ENCODE assay signal across 32 cellular contexts in genomic region chr6:82833481-82833880, GRCh38.
DNase-seq lines count a peak whose midpoint lies in the region; ATAC-seq, FAIRE-seq and TF ChIP-seq lines count a peak whose summit lies in the region.
"Had no signal": no experiment of that assay in that cellular context is flagged by ENCODE, and none has a peak within 500 bp of the region (broad histone marks: within the 10 kb centered on the region; RNA-seq: fewer than 3 reads in every experiment).

No MANE protein-coding gene starts in this region.

- H3K4me1 ChIP-seq in K562 (replicated peaks in 1 of 2; ENCODE audit: control insufficient read depth in 2 of 2, insufficient read depth in 2 of 2, low read length in 2 of 2) = peaks cover 0 to 10% of the 10 kb centered on the region in 2 experiments; a peak in 2 of 5 replicates
- H3K4me1 ChIP-seq in Karpas-422 (ENCODE audit: low read length) = no peaks in the 10 kb centered on the region
- H3K4me1 ChIP-seq: A549; BE2C; BLaER1; BLaER1 treated with 17β-estradiol and CSF1 and Interleukin-3, amounts not matched to agents 10 nM and 100 nM; Caco-2 had no signal

- H3K27me3 Mint-ChIP-seq in activated naive CD4-positive, alpha-beta T cell treated with anti-CD3 and anti-CD28 coated beads, Interleukin-2, amount 50 U/mL, for 24 hours = no peaks in the 10 kb centered on the region
- H3K27me3 Mint-ChIP-seq: B cell; CD4-positive, alpha-beta memory T cell; CD4-positive, alpha-beta T cell; CD4-positive, CD25-positive, alpha-beta regulatory T cell had no signal

- H3K4me2 ChIP-seq in K562 (ENCODE audit: insufficient read depth, low read length) = no peak overlapping the region
- no peak overlapping the region for H3K4me2 ChIP-seq in Karpas-422 (ENCODE audit: low read depth, low read length, poor library complexity, severe bottlenecking)
- H3K4me2 ChIP-seq: A549; BLaER1; BLaER1 treated with 17β-estradiol and CSF1 and Interleukin-3, amounts not matched to agents 10 nM and 100 nM had no signal

- H3K79me2 ChIP-seq in K562 (ENCODE audit: control insufficient read depth, insufficient read depth, low read length) = no peaks in the 10 kb centered on the region
- H3K79me2 ChIP-seq in Karpas-422 (ENCODE audit: low read length) = no peaks in the 10 kb centered on the region

- H3K36me3 Mint-ChIP-seq in activated naive CD4-positive, alpha-beta T cell treated with anti-CD3 and anti-CD28 coated beads, Interleukin-2, amount 50 U/mL, for 24 hours = peaks cover 2% of the 10 kb centered on the region
- H3K36me3 Mint-ChIP-seq: CD14-positive monocyte; CD4-positive, alpha-beta memory T cell; CD4-positive, CD25-positive, alpha-beta regulatory T cell; CD8-positive, alpha-beta memory T cell; CD8-positive, alpha-beta T cell had no signal

- TF ChIP-seq POLR2A in K562 (conservative IDR thresholded peaks at IDR 0.05) = no peak

- peak overlapping the region; percentile 18 for H3K27ac Mint-ChIP-seq in activated naive CD4-positive, alpha-beta T cell treated with anti-CD3 and anti-CD28 coated beads, Interleukin-2, amount 50 U/mL, for 24 hours
- H3K27ac Mint-ChIP-seq: B cell; CD14-positive monocyte; CD4-positive, alpha-beta memory T cell; CD4-positive, alpha-beta T cell; CD4-positive, CD25-positive, alpha-beta regulatory T cell; CD8-positive, alpha-beta memory T cell; CD8-positive, alpha-beta T cell had no signal

- TF ChIP-seq RAD21 in K562 (CRISPR knock-in tag; conservative IDR thresholded peaks at IDR 0.05 in 1 of 2, IDR thresholded peaks at IDR 0.05 in 1 of 2) = no peak

- 39% methylated on average over 2 of the region's 2 CpGs for WGBS in K562 (ENCODE audit: insufficient coverage, low coverage, missing lambda C conversion rate)

- H4K20me1 ChIP-seq in K562 (replicated peaks; ENCODE audit: control insufficient read depth, insufficient read depth, low read length) (no peaks in the 10 kb centered on the region), Karpas-422 (ENCODE audit: insufficient read depth, low read depth, low read length) (no peaks in the 10 kb centered on the region)
- H4K20me1 ChIP-seq: BLaER1; BLaER1 treated with 17β-estradiol and CSF1 and Interleukin-3, amounts not matched to agents 10 nM and 100 nM had no signal

- no peaks in the 10 kb centered on the region for H3K9me1 ChIP-seq in K562 (ENCODE audit: control insufficient read depth, insufficient read depth, low read length)

- H3K4me3 ChIP-seq in K562 (no peak overlapping the region), Karpas-422 (ENCODE audit: low read length) (no peak overlapping the region)
- H3K4me3 ChIP-seq: A549; BLaER1; BLaER1 treated with 17β-estradiol and CSF1 and Interleukin-3, amounts not matched to agents 10 nM and 100 nM had no signal

- H3K9ac ChIP-seq in K562 (ENCODE audit: insufficient read depth in 1 of 2, low read depth in 2 of 2, low read length in 2 of 2) = no peak overlapping the region
- H3K9ac ChIP-seq in Karpas-422 (ENCODE audit: low read length) = no peak overlapping the region
- H3K9ac ChIP-seq: BLaER1; BLaER1 treated with 17β-estradiol and CSF1 and Interleukin-3, amounts not matched to agents 10 nM and 100 nM had no signal

- H3K9me3 ChIP-seq in K562 (replicated peaks; ENCODE audit: control insufficient read depth, insufficient read depth, low read depth, low read length) = peaks cover 3% of the 10 kb centered on the region; the same call in 1 of the 2 replicates
- H3K9me3 ChIP-seq in Karpas-422 (ENCODE audit: low read length) = no peaks in the 10 kb centered on the region
- H3K9me3 ChIP-seq: A549; BE2C; BLaER1; BLaER1 treated with 17β-estradiol and CSF1 and Interleukin-3, amounts not matched to agents 10 nM and 100 nM; Caco-2 had no signal

- no peak overlapping the region for H3K27ac ChIP-seq in K562 (ENCODE audit: extremely low read depth, low read depth, low read length)
- no peak overlapping the region for H3K27ac ChIP-seq in Karpas-422 (ENCODE audit: low read length)
- H3K27ac ChIP-seq: 22Rv1; A549; BLaER1; BLaER1 treated with 17β-estradiol and CSF1 and Interleukin-3, amounts not matched to agents 10 nM and 100 nM; C4-2B had no signal

- no peak for ATAC-seq in K562
- ATAC-seq: A549; CD8-positive, alpha-beta T cell had no signal

- FAIRE-seq in K562 (lab: Jason Lieb, UNC) = no peak
- FAIRE-seq: A204.1, A549, D721Med had no signal

- H3K27me3 ChIP-seq in K562 (ENCODE audit: control insufficient read depth in 2 of 2, insufficient read depth in 2 of 2, low read length in 2 of 2) = no peaks in the 10 kb centered on the region
- no peaks in the 10 kb centered on the region for H3K27me3 ChIP-seq in Karpas-422 (ENCODE audit: low read length)
- H3K27me3 ChIP-seq: BE2C; BLaER1; BLaER1 treated with 17β-estradiol and CSF1 and Interleukin-3, amounts not matched to agents 10 nM and 100 nM had no signal

- CTCF ChIA-PET in K562 (lab: Yijun Ruan, JAX; ENCODE audit: low intra/inter-chr PET ratio) = no interaction called here

- in situ Hi-C loops in K562 (cut with MboI) = no loop called here

- H2AFZ ChIP-seq in K562 (ENCODE audit: low read depth, low read length) (no peak overlapping the region), Karpas-422 (ENCODE audit: low read length) (no peak overlapping the region)

- intact Hi-C loops in K562 (cut with micrococcal nuclease) = no loop called here

- no peak overlapping the region for H3K4me3 Mint-ChIP-seq in activated naive CD4-positive, alpha-beta T cell treated with anti-CD3 and anti-CD28 coated beads, Interleukin-2, amount 50 U/mL, for 24 hours
- H3K4me3 Mint-ChIP-seq: B cell; CD14-positive monocyte; CD4-positive, alpha-beta memory T cell; CD4-positive, alpha-beta T cell; CD4-positive, CD25-positive, alpha-beta regulatory T cell; CD8-positive, alpha-beta memory T cell; CD8-positive, alpha-beta T cell had no signal

- POLR2A ChIA-PET in K562 (lab: Yijun Ruan, JAX) = no interaction called here

- no peaks in the 10 kb centered on the region for H3K4me1 Mint-ChIP-seq in activated naive CD4-positive, alpha-beta T cell treated with anti-CD3 and anti-CD28 coated beads, Interleukin-2, amount 50 U/mL, for 24 hours
- H3K4me1 Mint-ChIP-seq: B cell; CD14-positive monocyte; CD4-positive, alpha-beta memory T cell; CD4-positive, CD25-positive, alpha-beta regulatory T cell; CD8-positive, alpha-beta memory T cell had no signal

- H3K9me3 Mint-ChIP-seq in activated naive CD4-positive, alpha-beta T cell treated with anti-CD3 and anti-CD28 coated beads, Interleukin-2, amount 50 U/mL, for 24 hours = no peaks in the 10 kb centered on the region
- H3K9me3 Mint-ChIP-seq: CD4-positive, alpha-beta memory T cell; CD4-positive, alpha-beta T cell; CD8-positive, alpha-beta T cell had no signal

- no peak for TF ChIP-seq EP300 in K562 (IDR thresholded peaks at IDR 0.05; ENCODE audit: low read length)

- BruUV-seq in K562 (replicated peaks; lab: Mats Ljungman, UMichigan) = no TSS peak

- H3K36me3 ChIP-seq in K562 (ENCODE audit: control insufficient read depth, insufficient read depth, low read length) (no peaks in the 10 kb centered on the region), Karpas-422 (ENCODE audit: insufficient read depth, low read length) (no peaks in the 10 kb centered on the region)
- H3K36me3 ChIP-seq: BE2C; BLaER1; BLaER1 treated with 17β-estradiol and CSF1 and Interleukin-3, amounts not matched to agents 10 nM and 100 nM had no signal

- no peaks in the 10 kb centered on the region for H3K9me2 ChIP-seq in Karpas-422 (replicated peaks; ENCODE audit: insufficient read depth, low read length)

- no peak for TF ChIP-seq CTCF in K562 (IDR thresholded peaks at IDR 0.05 in 2 of 3, conservative IDR thresholded peaks at IDR 0.05 in 1 of 3; ENCODE audit: insufficient read depth in 2 of 3, low read depth in 1 of 3, low read length in 3 of 3)

- DNase-seq in activated naive CD4-positive, alpha-beta T cell (lab: John Stamatoyannopoulos, UW) = no peak
- DNase-seq in K562 (ENCODE audit: extremely low read depth in 1 of 4, low spot score in 3 of 4) (no peak), Karpas-422 (no peak)
- DNase-seq: 8988T; ACHN; AML-193; BE2C; C1 segment of cervical spinal cord; Caco-2; CD4-positive, alpha-beta memory T cell; CD4-positive, alpha-beta T cell; CD4-positive, CD25-positive, alpha-beta regulatory T cell; CD8-positive, alpha-beta memory T cell; CD8-positive, alpha-beta T cell; COR-L47; DMS 273 treated with DMSO at 0.1 percent for 48 hours; DMS153; DMS53; DMS79; DMS79 treated with DMSO at 0.1 percent for 48 hours; DND-41; EL had no signal

TF ChIP-seq in K562, 482 proteins besides CTCF, POLR2A, EP300 and RAD21:
- TF ChIP-seq ZNF668 (CRISPR knock-in tag; IDR thresholded peaks at IDR 0.05) (no peak), DMBX1 (CRISPR knock-in tag; IDR thresholded peaks at IDR 0.05; ENCODE audit: borderline replicate concordance) (peak; percentile 86; the same call in 1 of the 2 replicates), ILK (tag; IDR thresholded peaks at IDR 0.05; ENCODE audit: borderline replicate concordance, low read depth) (0 out of 2 replicates have a peak, but pooled peaks have one; percentile 37), TRIM24 (IDR thresholded peaks at IDR 0.05) (no peak), ID3 (CRISPR knock-in tag; IDR thresholded peaks at IDR 0.05) (no peak), ID3 (tag; IDR thresholded peaks at IDR 0.05) (peak; percentile 58; the same call in 1 of the 2 replicates), PTRF (tag; IDR thresholded peaks at IDR 0.05) (0 out of 2 replicates have a peak, but pooled peaks have one; percentile 46), SMAD4 (CRISPR knock-in tag; conservative IDR thresholded peaks at IDR 0.05) (0 out of 2 replicates have a peak, but pooled peaks have one; percentile 14), ZFP30 (CRISPR knock-in tag; IDR thresholded peaks at IDR 0.05; ENCODE audit: borderline replicate concordance) (no peak), ZNF224 (CRISPR knock-in tag; IDR thresholded peaks at IDR 0.05) (no peak), NCOA1 (IDR thresholded peaks at IDR 0.05; ENCODE audit: low read depth) (no peak), ARID1B (IDR thresholded peaks at IDR 0.05) (no peak), DDX20 (tag; IDR thresholded peaks at IDR 0.05; ENCODE audit: low read depth) (peak; percentile 42; the same call in 1 of the 2 replicates), KLF1 (tag; IDR thresholded peaks at IDR 0.05) (no peak)
TF ChIP-seq in K562: peak in this region for 6.
